17 cellular contexts compared by ENCODE assay signal in the genomic region with DNA sequence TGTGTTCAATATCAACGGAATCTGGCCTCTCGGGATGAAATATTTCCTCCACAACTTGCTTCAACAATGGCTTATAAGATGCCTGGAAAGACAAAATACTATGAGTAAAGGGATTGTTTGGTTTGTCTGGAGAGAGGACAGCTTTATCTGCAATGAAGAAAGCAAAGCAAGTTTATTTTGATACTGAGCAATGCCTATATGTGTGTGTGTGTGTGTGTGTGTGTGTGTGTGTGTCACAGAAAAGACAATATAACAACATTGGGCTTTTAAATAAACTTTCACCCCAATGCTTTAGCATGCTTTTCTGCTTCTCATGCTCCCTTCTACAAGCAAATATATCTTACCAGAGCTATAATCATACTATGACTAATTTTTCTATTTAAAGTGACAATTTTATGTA. TPM values are rescaled to one million over a fixed set of nuclear protein-coding genes. Genes with fewer than 3 reads are reported as not detected.
A peak's percentile ranks its signal among the peaks of the same experiment; 100 is the strongest.
DNase-seq lines count a peak whose midpoint lies in the region; ATAC-seq and TF ChIP-seq lines count a peak whose summit lies in the region.
"Had no signal": no experiment of that assay in that cellular context is flagged by ENCODE, and none has a peak within 500 bp of the region (broad histone marks: within the 10 kb centered on the region; RNA-seq: fewer than 3 reads in every experiment).

No MANE protein-coding gene starts in this region.

- ATAC-seq in stimulated activated memory B cell treated with anti-CD40 and anti-IgM and Interleukin-4, amounts not matched to agents 10 μg/mL and 1 μg/mL and 100 μg/mL, for 72 hours = no peak
- ATAC-seq in HG03571 (IDR thresholded peaks at IDR 0.05; ENCODE audit: unreplicated experiment) = no peak
- ATAC-seq: GM23338, HCT116 had no signal

- peak; percentile 12 for DNase-seq in HFFc6
- no peak for DNase-seq in chondrocyte (ENCODE audit: low spot score)
- no peak for DNase-seq in mesothelial cell of epicardium (ENCODE audit: low spot score in 2 of 2, unreplicated experiment in 2 of 2)
- DNase-seq in NCI-H2196 (lab: John Stamatoyannopoulos, UW; ENCODE audit: unreplicated experiment) = no peak
- DNase-seq in 8988T = no peak
- DNase-seq: C1 segment of cervical spinal cord; Calu3; CD4-positive, alpha-beta memory T cell; COR-L47; DMS53; DMS79 treated with DMSO at 0.1 percent for 48 hours; H9 had no signal

- H3K27me3 Mint-ChIP-seq in HFFc6 (ENCODE audit: insufficient read depth) (no peaks in the 10 kb centered on the region), chondrocyte (ENCODE audit: low read depth) (no peaks in the 10 kb centered on the region), mesothelial cell of epicardium (ENCODE audit: low read depth) (no peaks in the 10 kb centered on the region)
- H3K27me3 Mint-ChIP-seq in stimulated activated memory B cell treated with anti-CD40 and anti-IgM and Interleukin-4, amounts not matched to agents 10 μg/mL and 1 μg/mL and 100 μg/mL, for 72 hours = no peaks in the 10 kb centered on the region

- H3K9me3 Mint-ChIP-seq in HFFc6 (no peaks in the 10 kb centered on the region), chondrocyte (ENCODE audit: low read depth) (no peaks in the 10 kb centered on the region), mesothelial cell of epicardium (no peaks in the 10 kb centered on the region)
- H3K9me3 Mint-ChIP-seq in stimulated activated memory B cell treated with anti-CD40 and anti-IgM and Interleukin-4, amounts not matched to agents 10 μg/mL and 1 μg/mL and 100 μg/mL, for 72 hours = no peaks in the 10 kb centered on the region
- H3K9me3 Mint-ChIP-seq: CD4-positive, alpha-beta memory T cell had no signal

- no peak overlapping the region for H3K4me3 Mint-ChIP-seq in HFFc6
- no peak overlapping the region for H3K4me3 Mint-ChIP-seq in chondrocyte (ENCODE audit: unreplicated experiment)
- H3K4me3 Mint-ChIP-seq in mesothelial cell of epicardium = no peak overlapping the region
- H3K4me3 Mint-ChIP-seq in stimulated activated memory B cell treated with anti-CD40 and anti-IgM and Interleukin-4, amounts not matched to agents 10 μg/mL and 1 μg/mL and 100 μg/mL, for 72 hours = no peak overlapping the region
- H3K4me3 Mint-ChIP-seq: CD4-positive, alpha-beta memory T cell; GM23338; H9 had no signal

- peaks cover 34% of the 10 kb centered on the region for H3K36me3 Mint-ChIP-seq in HFFc6 (ENCODE audit: low read depth)
- no peaks in the 10 kb centered on the region for H3K36me3 Mint-ChIP-seq in chondrocyte (ENCODE audit: low read depth)
- H3K36me3 Mint-ChIP-seq in mesothelial cell of epicardium = no peaks in the 10 kb centered on the region
- peaks cover 73% of the 10 kb centered on the region for H3K36me3 Mint-ChIP-seq in stimulated activated memory B cell treated with anti-CD40 and anti-IgM and Interleukin-4, amounts not matched to agents 10 μg/mL and 1 μg/mL and 100 μg/mL, for 72 hours

- peaks cover 52% of the 10 kb centered on the region for H3K4me1 Mint-ChIP-seq in HFFc6 (ENCODE audit: low read depth)
- H3K4me1 Mint-ChIP-seq in chondrocyte (ENCODE audit: low read depth) = peaks cover 27% of the 10 kb centered on the region
- H3K4me1 Mint-ChIP-seq in mesothelial cell of epicardium = peaks cover 44% of the 10 kb centered on the region
- no peaks in the 10 kb centered on the region for H3K4me1 Mint-ChIP-seq in stimulated activated memory B cell treated with anti-CD40 and anti-IgM and Interleukin-4, amounts not matched to agents 10 μg/mL and 1 μg/mL and 100 μg/mL, for 72 hours

- TF ChIP-seq CTCF in HFFc6 (IDR thresholded peaks at IDR 0.05) (no peak), chondrocyte (IDR thresholded peaks at IDR 0.05) (no peak), mesothelial cell of epicardium (IDR thresholded peaks at IDR 0.05; ENCODE audit: unreplicated experiment) (no peak)

- H3K27ac Mint-ChIP-seq in HFFc6 (no peak overlapping the region), chondrocyte (ENCODE audit: unreplicated experiment) (peak overlapping the region; percentile 33), mesothelial cell of epicardium (peak overlapping the region; percentile 35)
- H3K27ac Mint-ChIP-seq in stimulated activated memory B cell treated with anti-CD40 and anti-IgM and Interleukin-4, amounts not matched to agents 10 μg/mL and 1 μg/mL and 100 μg/mL, for 72 hours = no peak overlapping the region
- H3K27ac Mint-ChIP-seq: CD4-positive, alpha-beta memory T cell; GM23338; H9 had no signal

RNA-seq across cellular contexts. Expression of a gene that starts 45.4 kb away (rescaled TPM):
- under 1 TPM in 5 of 6 experiments, not detected in 1; 0.12 to 0.16 (median 0.14) TPM for total RNA-seq in HFFc6 (2021; fragmentation: NEBNext Ultra II Directional; extraction: Animal tissue kit (Norgen Biotek cat#: 25700))
- 6.5 to 30.5 TPM (median 8.1 TPM) in 3 replicates for total RNA-seq in chondrocyte
- total RNA-seq in mesothelial cell of epicardium = 22.7 to 26.1 TPM (median 24.7 TPM) in 3 replicates
- total RNA-seq: A172; CD4-positive, alpha-beta memory T cell had no signal

Comparison
In these comparisons a context has a peak if more than half of its experiments do, and no peak if none do; other contexts are left out.
1. H3K27ac Mint-ChIP-seq: peak in chondrocyte (single experiment) and mesothelial cell of epicardium (single experiment); none in HFFc6 (single experiment) and stimulated activated memory B cell treated with anti-CD40 and anti-IgM and Interleukin-4, amounts not matched to agents 10 μg/mL and 1 μg/mL and 100 μg/mL, for 72 hours (single experiment).